8 cellular contexts compared by ENCODE assay signal in the genomic region with DNA sequence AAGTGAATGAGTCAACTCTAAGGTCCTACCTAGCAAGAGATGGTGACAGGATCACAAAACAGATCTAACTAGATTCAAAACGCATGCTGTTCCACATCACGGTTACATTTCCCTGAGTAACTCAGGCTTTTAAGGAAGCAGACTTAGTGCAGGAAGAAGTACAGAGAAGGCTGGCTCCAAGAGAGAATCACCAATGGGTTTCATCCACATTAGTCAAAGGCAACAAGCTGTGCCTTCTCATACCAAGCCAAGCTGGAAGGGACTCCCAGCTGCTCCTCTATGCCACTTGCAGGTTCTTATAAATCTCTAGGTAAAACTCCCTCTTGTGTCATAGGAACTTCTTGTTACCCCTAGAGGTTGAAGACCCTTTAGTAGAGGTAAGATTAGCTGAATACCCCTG.
"Had no signal": no experiment of that assay in that cellular context is flagged by ENCODE, and none has a peak within 500 bp of the region (broad histone marks: within the 10 kb centered on the region; RNA-seq: fewer than 3 reads in every experiment).

No MANE protein-coding gene starts in this region.

- DNase-seq: GM23248, GOT3, H9, HCEC 1CT, KBM-7 had no signal

- ATAC-seq: HepG2 had no signal

- H3K4me3 ChIP-seq: GM23248 had no signal

- FAIRE-seq: HepG2 had no signal

- H3K27ac ChIP-seq: GM23248, HL-60, KMS-11 had no signal
